27 cellular contexts compared by ENCODE assay signal in the genomic region with DNA sequence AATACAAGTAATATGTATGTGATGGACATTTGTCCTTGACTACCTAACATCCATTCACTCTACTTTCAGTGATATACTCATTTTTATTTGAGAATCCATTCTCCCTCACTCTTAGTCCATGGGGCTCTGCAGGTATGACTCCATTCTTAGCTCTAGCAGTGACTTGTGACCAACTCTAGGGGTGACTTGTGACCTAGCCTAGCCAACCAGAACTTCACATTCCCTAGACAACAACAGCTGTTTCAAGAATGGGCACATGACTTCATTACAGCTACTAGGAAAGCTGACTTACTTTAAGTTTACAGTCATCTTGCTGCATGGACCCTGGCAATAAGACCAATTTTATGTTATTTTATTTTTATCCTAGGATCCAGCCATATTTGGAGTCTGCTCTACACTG.
"Had no signal": no experiment of that assay in that cellular context is flagged by ENCODE, and none has a peak within 500 bp of the region (broad histone marks: within the 10 kb centered on the region; RNA-seq: fewer than 3 reads in every experiment).

No MANE protein-coding gene starts in this region.

- H3K36me3 Mint-ChIP-seq: activated naive CD8-positive, alpha-beta T cell treated with anti-CD3 and anti-CD28 coated beads, Interleukin-2, amount 10 ng/mL, durations not matched to agents 7 days and 5 days had no signal

- H3K9me3 Mint-ChIP-seq: activated T-cell treated with anti-CD3 and anti-CD28 coated beads, Interleukin-2, amount 50 U/mL, for 24 hours; activated T-helper 2 cell treated with anti-CD3 and anti-CD28 coated beads, Interferon-gamma antibody, Interleukin-2, Interleukin-4, amounts not matched to agents 10 μg/mL and 5 μg/mL and 100 μg/mL, durations not matched to agents 14 hours and 24 hours and 36 hours; effector memory CD8-positive, alpha-beta T cell; stimulated activated naive CD8-positive, alpha-beta T cell treated with anti-CD3 and anti-CD28 coated beads, Interleukin-15, amount 100 ng/mL, for 72 hours had no signal

- H3K4me1 ChIP-seq: colonic mucosa, pancreas, psoas muscle, right atrium auricular region, tibial artery had no signal

- H3K36me3 ChIP-seq: colonic mucosa, pancreas, right atrium auricular region, tibial artery, WERI-Rb-1 had no signal

- H3K27ac Mint-ChIP-seq: activated naive CD8-positive, alpha-beta T cell treated with anti-CD3 and anti-CD28 coated beads, Interleukin-2, amount 10 ng/mL, durations not matched to agents 7 days and 5 days; activated T-cell treated with anti-CD3 and anti-CD28 coated beads, Interleukin-2, amount 50 U/mL, for 24 hours; activated T-helper 2 cell treated with anti-CD3 and anti-CD28 coated beads, Interferon-gamma antibody, Interleukin-2, Interleukin-4, amounts not matched to agents 10 μg/mL and 5 μg/mL and 100 μg/mL, durations not matched to agents 14 hours and 24 hours and 36 hours; effector memory CD8-positive, alpha-beta T cell; nephron progenitor cell; stimulated activated naive CD8-positive, alpha-beta T cell treated with anti-CD3 and anti-CD28 coated beads, Interleukin-15, amount 100 ng/mL, for 72 hours had no signal

- H3K9me3 ChIP-seq: colonic mucosa, mucosa of descending colon, pancreas, psoas muscle, right atrium auricular region, tibial artery had no signal

- H3K27ac ChIP-seq: colonic mucosa, dorsolateral prefrontal cortex, pancreas, psoas muscle, right atrium auricular region, tibial artery, WERI-Rb-1 had no signal

- FAIRE-seq: bronchial epithelial cell, endothelial cell of umbilical vein, pancreas had no signal

- ATAC-seq: effector memory CD8-positive, alpha-beta T cell; esophagus mucosa; mucosa of descending colon; pancreas; psoas muscle; stimulated activated naive CD8-positive, alpha-beta T cell treated with anti-CD3 and anti-CD28 coated beads, Interleukin-15, amount 100 ng/mL, for 72 hours had no signal

- DNase-seq: activated CD4-positive, alpha-beta T cell treated with anti-CD3 and anti-CD28 coated beads for 1 hour; activated CD4-positive, alpha-beta T cell treated with anti-CD3 and anti-CD28 coated beads, Interleukin-2, amount 50 U/mL, for 4 hours; activated CD8-positive, alpha-beta memory T cell treated with anti-CD3 and anti-CD28 coated beads for 24 hours; activated CD8-positive, alpha-beta memory T cell treated with anti-CD3 and anti-CD28 coated beads, Interleukin-2, amount 50 U/mL, for 4 hours; activated naive CD4-positive, alpha-beta T cell treated with Interleukin-2 at 50 U/mL for 16 hours; activated naive CD8-positive, alpha-beta T cell treated with anti-CD3 and anti-CD28 coated beads, Interleukin-2, amount 10 ng/mL, durations not matched to agents 7 days and 5 days; activated T-cell treated with anti-CD3 and anti-CD28 coated beads, Interleukin-2, amount 50 U/mL, for 24 hours; amniotic stem cell; colonic mucosa; dorsolateral prefrontal cortex; effector memory CD8-positive, alpha-beta T cell; foreskin melanocyte; mesenchymal stem cell; mucosa of descending colon; nephron progenitor cell; pancreas; psoas muscle; stimulated activated CD4-positive, alpha-beta T cell treated with anti-CD3 and anti-CD28 coated beads, Interleukin-12 subunit alpha, Interleukin-12 subunit beta, amount 100 ng/mL, for 4 hours; stimulated activated CD4-positive, alpha-beta T cell treated with anti-CD3 and anti-CD28 coated beads, Interleukin-4, amount 100 ng/mL, for 4 hours; stimulated activated naive CD8-positive, alpha-beta T cell treated with anti-CD3 and anti-CD28 coated beads, Interleukin-15, amount 100 ng/mL, for 72 hours; tibial artery; WERI-Rb-1 had no signal

- H3K27me3 ChIP-seq: colonic mucosa, dorsolateral prefrontal cortex, pancreas, right atrium auricular region, tibial artery had no signal

- H3K4me3 ChIP-seq: colonic mucosa, dorsolateral prefrontal cortex, mucosa of descending colon, pancreas, psoas muscle, right atrium auricular region, tibial artery had no signal
